In genomic region chr14:90398315-90398811, GRCh38 we compare ENCODE assay signal across 8 cellular contexts. TPM values are rescaled to one million over a fixed set of nuclear protein-coding genes. Genes with fewer than 3 reads are reported as not detected.
DNase-seq lines count a peak whose midpoint lies in the region; ATAC-seq and TF ChIP-seq lines count a peak whose summit lies in the region.

No MANE protein-coding gene starts in this region.

- H3K9me3 Mint-ChIP-seq in nephron, result no peaks in the 10 kb centered on the region

- H3K4me3 ChIP-seq in testis, result peak overlapping the region; percentile 98 to 100

- TF ChIP-seq POLR2A in testis (IDR thresholded peaks at IDR 0.05), result no peak

- H3K4me1 ChIP-seq in testis, result peaks cover 10% of the 10 kb centered on the region

- peak overlapping the region; percentile 79 to 91 for H3K27ac ChIP-seq in testis

- H3K27me3 Mint-ChIP-seq in nephron (ENCODE audit: low read depth), result no peaks in the 10 kb centered on the region

- DNase-seq in NCI-H748 treated with DMSO at 0.1 percent for 48 hours (lab: John Stamatoyannopoulos, UW), result peak; percentile 74
- DNase-seq in activated T-cell treated with anti-CD3 and anti-CD28 coated beads for 1 hour (ENCODE audit: low read depth), result peak; percentile 45
- peak; percentile 38 for DNase-seq in testis
- no peak for DNase-seq in NCI-H187 treated with DMSO at 0.1 percent for 48 hours (lab: John Stamatoyannopoulos, UW)

- H3K4me3 Mint-ChIP-seq in nephron, result peak overlapping the region; percentile 95 to 96 (median 95)

- peaks cover 3% of the 10 kb centered on the region for H3K36me3 ChIP-seq in testis (ENCODE audit: low read depth, missing control alignments)

- intact Hi-C loops in testis (cut with DNase I; ENCODE audit: low total_unique reads), result loop anchor here (5.0 kb wide), 1 partner anchor 359 kb away; no protein-coding TSS in a partner anchor

- peak; percentile 29 for ATAC-seq in GM18511 (IDR thresholded peaks at IDR 0.05; ENCODE audit: unreplicated experiment)
- peak; percentile 9 for ATAC-seq in HG02852 (IDR thresholded peaks at IDR 0.05; ENCODE audit: unreplicated experiment)
- ATAC-seq in esophagus mucosa, result peak; percentile 33

- TF ChIP-seq CTCF in nephron (IDR thresholded peaks at IDR 0.05; ENCODE audit: unreplicated experiment in 3 of 3), result no peak
- TF ChIP-seq CTCF in testis (IDR thresholded peaks at IDR 0.05), result no peak

- no peaks in the 10 kb centered on the region for H3K9me3 ChIP-seq in testis

- 1 to 3% methylated on average over 19 to 35 of the region's 35 CpGs for WGBS in testis, 2 donors

- peaks cover 29% of the 10 kb centered on the region for H3K4me1 Mint-ChIP-seq in nephron

- peak overlapping the region in 2 of 3 experiments; percentile 64 to 75 for H3K27ac Mint-ChIP-seq in nephron

- peaks cover 38% of the 10 kb centered on the region for H3K36me3 Mint-ChIP-seq in nephron (ENCODE audit: low read depth)

- H3K27me3 ChIP-seq in testis, result no peaks in the 10 kb centered on the region

RNA-seq across cellular contexts. Expression of gene CALM1, which starts 1.5 kb away (rescaled TPM):
- total RNA-seq in esophagus mucosa, result 420 TPM
- 100 to 1,000 TPM; 428 to 526 TPM for total RNA-seq in testis
- polyA plus RNA-seq in testis (ENCODE audit: insufficient read depth, low read depth, low replicate concordance), result 379 TPM
